In genomic region chr20:44979090-44979621, GRCh38 we compare ENCODE assay signal across 1 cellular context.
TF ChIP-seq lines count a peak whose summit lies in the region.

No MANE protein-coding gene starts in this region.

TF ChIP-seq in GM12878, 131 proteins besides CTCF, POLR2A, EP300 and RAD21 (continued from another document):
- TF ChIP-seq RELB (IDR thresholded peaks at IDR 0.05; ENCODE audit: low read depth) = peak; percentile 64; the same call in 1 of the 2 replicates
- TF ChIP-seq RCOR1 (conservative IDR thresholded peaks at IDR 0.05; ENCODE audit: low read depth, low read length) = no peak
- no peak for TF ChIP-seq KLF5 (IDR thresholded peaks at IDR 0.05; ENCODE audit: partially characterized antibody)
- TF ChIP-seq TBL1XR1 (IDR thresholded peaks at IDR 0.05; ENCODE audit: low read depth, low read length) = no peak
- no peak for TF ChIP-seq TCF12 (IDR thresholded peaks at IDR 0.05; ENCODE audit: low read depth, low read length)
